Comparison of ENCODE assay signal across 22 cellular contexts in genomic region chr17:64687959-64688358, GRCh38. TPM values are rescaled to one million over a fixed set of nuclear protein-coding genes. Genes with fewer than 3 reads are reported as not detected.
DNase-seq lines count a peak whose midpoint lies in the region; ATAC-seq, FAIRE-seq and TF ChIP-seq lines count a peak whose summit lies in the region.
"Had no signal": no experiment of that assay in that cellular context is flagged by ENCODE, and none has a peak within 500 bp of the region (broad histone marks: within the 10 kb centered on the region; RNA-seq: fewer than 3 reads in every experiment).

No MANE protein-coding gene starts in this region.

- peak overlapping the region; percentile 65 for H3K27ac ChIP-seq in fibroblast of lung (ENCODE audit: insufficient read depth, low read length)
- no peak overlapping the region for H3K27ac ChIP-seq in HepG2 (ENCODE audit: extremely low read length, insufficient read depth, low read length)
- H3K27ac ChIP-seq: left lung, sigmoid colon, SK-N-MC, testis had no signal

- FAIRE-seq in RCC 7860 (lab: Jason Lieb, UNC), result no peak
- no peak for FAIRE-seq in HepG2 (lab: Jason Lieb, UNC)

- H3K4me3 Mint-ChIP-seq in stimulated activated effector memory CD8-positive, alpha-beta T cell treated with anti-CD3 and anti-CD28 coated beads, Interleukin-12 subunit alpha, Interleukin-12 subunit beta, amount 100 ng/mL, for 72 hours, result no peak overlapping the region
- H3K4me3 Mint-ChIP-seq: natural killer cell treated with Interleukin-12 subunit alpha and Interleukin-12 subunit beta and Interleukin-15 and Interleukin-18, amount 100 ng/mL, for 72 hours; T-helper 2 cell treated with Interferon-gamma antibody and Interleukin-4, amounts not matched to agents 5 μg/mL and 100 μg/mL, for 36 hours; WTC11 had no signal

- CTCF ChIA-PET in HepG2 (lab: Yijun Ruan, JAX; ENCODE audit: low intra/inter-chr PET ratio, low total read pairs), result no interaction called here

- H3K9ac ChIP-seq in fibroblast of lung (ENCODE audit: insufficient read depth, low read length) (no peak overlapping the region), HepG2 (ENCODE audit: insufficient read depth, low read depth, low read length) (no peak overlapping the region)

- intact Hi-C loops in HepG2 (cut with micrococcal nuclease; ENCODE audit: unreplicated experiment), result no loop called here

- WGBS in HepG2 (ENCODE audit: low lambda C conversion rate), result 51% methylated on average over 5 of the region's 5 CpGs

- POLR2A ChIA-PET in HepG2 (lab: Yijun Ruan, JAX), result interaction anchor here (1.2 kb wide), 1 partner anchor 26 kb away, joined by 3 read pairs; the partner anchor contains the start of gene SMURF2

- no peak overlapping the region for H2AFZ ChIP-seq in fibroblast of lung (ENCODE audit: low read length)
- no peak overlapping the region for H2AFZ ChIP-seq in HepG2 (ENCODE audit: low read length)

- no peaks in the 10 kb centered on the region for H3K36me3 Mint-ChIP-seq in stimulated activated effector memory CD8-positive, alpha-beta T cell treated with anti-CD3 and anti-CD28 coated beads, Interleukin-12 subunit alpha, Interleukin-12 subunit beta, amount 100 ng/mL, for 72 hours
- H3K36me3 Mint-ChIP-seq: natural killer cell treated with Interleukin-12 subunit alpha and Interleukin-12 subunit beta and Interleukin-15 and Interleukin-18, amount 100 ng/mL, for 72 hours; WTC11 had no signal

- H3K4me2 ChIP-seq in fibroblast of lung (ENCODE audit: extremely low read depth, insufficient read depth, low read length) (no peak overlapping the region), HepG2 (ENCODE audit: low read depth, low read length) (no peak overlapping the region)

- no peak for TF ChIP-seq RAD21 in HepG2 (CRISPR knock-in tag; IDR thresholded peaks at IDR 0.05)

- H3K4me1 ChIP-seq in fibroblast of lung (ENCODE audit: control insufficient read depth, extremely low read depth, insufficient read depth, low read length) (peaks cover 8% of the 10 kb centered on the region), HepG2 (ENCODE audit: insufficient read depth, low read length) (peaks cover 31% of the 10 kb centered on the region)
- H3K4me1 ChIP-seq: left lung, sigmoid colon, testis had no signal

- H3K4me3 ChIP-seq in fibroblast of lung (replicated peaks in 1 of 4; ENCODE audit: control extremely low read depth in 1 of 4, insufficient read depth in 1 of 4, low read depth in 3 of 4, low read length in 4 of 4) (no peak overlapping the region), HepG2 (replicated peaks in 1 of 3; ENCODE audit: insufficient read depth in 1 of 3, low read depth in 2 of 3, low read length in 3 of 3) (no peak overlapping the region)
- H3K4me3 ChIP-seq: left lung, sigmoid colon, SK-N-MC, testis had no signal

- TF ChIP-seq POLR2A in HepG2 (IDR thresholded peaks at IDR 0.05; ENCODE audit: insufficient read depth in 1 of 2, low read depth in 2 of 2, low read length in 2 of 2), result no peak

- no peak for ATAC-seq in stimulated activated effector memory CD8-positive, alpha-beta T cell treated with anti-CD3 and anti-CD28 coated beads, Interleukin-12 subunit alpha, Interleukin-12 subunit beta, amount 100 ng/mL, for 72 hours
- ATAC-seq in GM18870 (IDR thresholded peaks at IDR 0.05; ENCODE audit: unreplicated experiment), result no peak
- no peak for ATAC-seq in HG02571 (IDR thresholded peaks at IDR 0.05; ENCODE audit: unreplicated experiment)
- ATAC-seq in HepG2, result no peak
- ATAC-seq: left lung; natural killer cell treated with Interleukin-12 subunit alpha and Interleukin-12 subunit beta and Interleukin-15 and Interleukin-18, amount 100 ng/mL, for 72 hours; WTC11 had no signal

- no peaks in the 10 kb centered on the region for H3K27me3 ChIP-seq in fibroblast of lung (ENCODE audit: control insufficient read depth, insufficient read depth, low read length)
- no peaks in the 10 kb centered on the region; a peak in 1 of 5 replicates for H3K27me3 ChIP-seq in HepG2 (ENCODE audit: control insufficient read depth in 1 of 2, insufficient read depth in 2 of 2, low read length in 2 of 2)
- H3K27me3 ChIP-seq: left lung, sigmoid colon, testis had no signal

- TF ChIP-seq CTCF in fibroblast of lung (conservative IDR thresholded peaks at IDR 0.05 in 1 of 2, IDR thresholded peaks at IDR 0.05 in 1 of 2; ENCODE audit: low read depth in 1 of 2, low read length in 2 of 2), result no peak
- no peak for TF ChIP-seq CTCF in HepG2 (CRISPR knock-in tag; IDR thresholded peaks at IDR 0.05)

- H3K9me3 ChIP-seq in fibroblast of lung (ENCODE audit: control insufficient read depth, insufficient read depth, low read depth, low read length) (no peaks in the 10 kb centered on the region), HepG2 (ENCODE audit: low read length) (no peaks in the 10 kb centered on the region)
- H3K9me3 ChIP-seq: left lung, sigmoid colon, testis had no signal

- H4K20me1 ChIP-seq in fibroblast of lung (ENCODE audit: control insufficient read depth, extremely low read depth, insufficient read depth, low read length), result no peaks in the 10 kb centered on the region
- no peaks in the 10 kb centered on the region for H4K20me1 ChIP-seq in HepG2 (ENCODE audit: insufficient read depth, low read length)

- H3K27ac Mint-ChIP-seq in stimulated activated effector memory CD8-positive, alpha-beta T cell treated with anti-CD3 and anti-CD28 coated beads, Interleukin-12 subunit alpha, Interleukin-12 subunit beta, amount 100 ng/mL, for 72 hours, result peak overlapping the region; percentile 21
- H3K27ac Mint-ChIP-seq: natural killer cell treated with Interleukin-12 subunit alpha and Interleukin-12 subunit beta and Interleukin-15 and Interleukin-18, amount 100 ng/mL, for 72 hours; T-helper 2 cell treated with Interferon-gamma antibody and Interleukin-4, amounts not matched to agents 5 μg/mL and 100 μg/mL, for 36 hours; WTC11 had no signal

- in situ Hi-C loops in HepG2 (cut with HindIII; ENCODE audit: extremely low pct_ligation_motif_present, low pct_unique_long_range_greater_than_20kb), result no loop called here

- H3K4me1 Mint-ChIP-seq in stimulated activated effector memory CD8-positive, alpha-beta T cell treated with anti-CD3 and anti-CD28 coated beads, Interleukin-12 subunit alpha, Interleukin-12 subunit beta, amount 100 ng/mL, for 72 hours, result no peaks in the 10 kb centered on the region

- H3K79me2 ChIP-seq in fibroblast of lung (ENCODE audit: control insufficient read depth, insufficient read depth, low read length) (no peaks in the 10 kb centered on the region), HepG2 (ENCODE audit: insufficient read depth, low read length) (no peaks in the 10 kb centered on the region)

- DNase-seq in ELR (ENCODE audit: low read depth) (peak; percentile 96), RCC 7860 (ENCODE audit: low spot score) (peak; percentile 30), fibroblast of lung (ENCODE audit: low read depth in 2 of 2) (peak; percentile 41 to 86), HepG2 (ENCODE audit: low spot score) (no peak)
- no peak for DNase-seq in stimulated activated effector memory CD8-positive, alpha-beta T cell treated with anti-CD3 and anti-CD28 coated beads, Interleukin-12 subunit alpha, Interleukin-12 subunit beta, amount 100 ng/mL, for 72 hours (ENCODE audit: low spot score in 2 of 2)
- DNase-seq: activated CD4-positive, alpha-beta T cell treated with anti-CD3 and anti-CD28 coated beads, Interleukin-2, amount 50 U/mL, for 48 hours; activated gamma-delta T cell treated with Interleukin-2 at 50 U/mL for 16 hours; DMS79 treated with DMSO at 0.1 percent for 48 hours; glutamatergic neuron; KG1; left lung; midbrain; NCI-H1930; NCI-H446; sigmoid colon; testis had no signal

- H3K36me3 ChIP-seq in fibroblast of lung (ENCODE audit: control insufficient read depth, insufficient read depth, low read length) (no peaks in the 10 kb centered on the region), HepG2 (replicated peaks in 1 of 2; ENCODE audit: control insufficient read depth in 1 of 2, insufficient read depth in 2 of 2, low read length in 2 of 2) (no peaks in the 10 kb centered on the region)
- H3K36me3 ChIP-seq: left lung, sigmoid colon had no signal

- no peak for TF ChIP-seq EP300 in HepG2 (IDR thresholded peaks at IDR 0.05; ENCODE audit: low read depth in 2 of 2, low read length in 2 of 2)
- TF ChIP-seq EP300 in HepG2 (CRISPR knock-in tag; IDR thresholded peaks at IDR 0.05; ENCODE audit: borderline replicate concordance), result no peak

- BruUV-seq in HepG2 (replicated peaks; lab: Mats Ljungman, UMichigan), result no TSS peak

- H3K9me3 Mint-ChIP-seq in stimulated activated effector memory CD8-positive, alpha-beta T cell treated with anti-CD3 and anti-CD28 coated beads, Interleukin-12 subunit alpha, Interleukin-12 subunit beta, amount 100 ng/mL, for 72 hours, result no peaks in the 10 kb centered on the region
- H3K9me3 Mint-ChIP-seq: natural killer cell treated with Interleukin-12 subunit alpha and Interleukin-12 subunit beta and Interleukin-15 and Interleukin-18, amount 100 ng/mL, for 72 hours; T-helper 2 cell treated with Interferon-gamma antibody and Interleukin-4, amounts not matched to agents 5 μg/mL and 100 μg/mL, for 36 hours; WTC11 had no signal

RNA-seq across cellular contexts. Expression of gene SMURF2, which starts 25.9 kb away (rescaled TPM):
- total RNA-seq in fibroblast of lung, result 71.7 and 108 TPM in 2 replicates
- polyA plus RNA-seq in fibroblast of lung, result 96.3 and 103 TPM in 2 replicates
- 75.4 and 85.6 TPM in 2 replicates for polyA plus RNA-seq in fibroblast of lung (2012)
- polyA minus RNA-seq in fibroblast of lung (ENCODE audit: low replicate concordance), result 28.3 and 42.8 TPM in 2 replicates
- 24.3 and 29.3 TPM in 2 replicates for total RNA-seq in HepG2 (2016; rRNA removed; fragmentation: Illumina TruSeq; extraction: Trizol)
- total RNA-seq in HepG2 (2016; cell fraction: cytosol; rRNA removed; fragmentation: Illumina TruSeq; extraction: Trizol; ENCODE audit: low read depth), result 9.8 and 12.5 TPM in 2 replicates
- total RNA-seq in HepG2 (2016; cell fraction: insoluble cytoplasmic fraction; rRNA removed; fragmentation: Illumina TruSeq; extraction: Trizol), result 23.1 and 28.2 TPM in 2 replicates
- total RNA-seq in HepG2 (2016; cell fraction: membrane; rRNA removed; fragmentation: Illumina TruSeq; extraction: Trizol), result 16.9 and 17.9 TPM in 2 replicates
- 23.0 and 24.2 TPM in 2 replicates for total RNA-seq in HepG2 (2016; cell fraction: nucleus; rRNA removed; fragmentation: Illumina TruSeq; extraction: Trizol)
- 12.9 and 14.9 TPM in 2 replicates for polyA plus RNA-seq in HepG2 (2011; rRNA removed)
- 6.7 and 10.4 TPM in 2 replicates for polyA plus RNA-seq in HepG2 (2011; cell fraction: cytosol; rRNA removed)
- polyA plus RNA-seq in HepG2 (2011; cell fraction: nucleus; rRNA removed), result 10.2 and 12.2 TPM in 2 replicates
- polyA plus RNA-seq in HepG2 (2012), result 13.3 and 15.9 TPM in 2 replicates
- polyA plus RNA-seq in HepG2 (2016; cell fraction: cytosol; fragmentation: Illumina TruSeq; extraction: Trizol; ENCODE audit: low read depth), result 1.3 and 1.5 TPM in 2 replicates
- polyA plus RNA-seq in HepG2 (2016; cell fraction: insoluble cytoplasmic fraction; fragmentation: Illumina TruSeq; extraction: Trizol; ENCODE audit: low read depth), result 20.3 and 21.2 TPM in 2 replicates
- 5.1 and 5.8 TPM in 2 replicates for polyA plus RNA-seq in HepG2 (2016; cell fraction: membrane; fragmentation: Illumina TruSeq; extraction: Trizol; ENCODE audit: low read depth)
- polyA plus RNA-seq in HepG2 (2016; cell fraction: nucleus; fragmentation: Illumina TruSeq; extraction: Trizol; ENCODE audit: insufficient read depth, low read depth), result 24.6 and 25.3 TPM in 2 replicates
- 16.0 and 18.1 TPM in 2 replicates for polyA minus RNA-seq in HepG2 (2011; rRNA and poly(A)+ RNA removed; ENCODE audit: low replicate concordance)
- 14.9 and 18.5 TPM in 2 replicates for polyA minus RNA-seq in HepG2 (2011; cell fraction: cytosol; rRNA and poly(A)+ RNA removed)
- 28.2 and 34.3 TPM in 2 replicates for polyA minus RNA-seq in HepG2 (2011; cell fraction: nucleus; rRNA and poly(A)+ RNA removed)

Comparison
In these comparisons a context has a peak if more than half of its experiments do, and no peak if none do; other contexts are left out.
1. DNase-seq: peak in ELR (single experiment), RCC 7860 (single experiment) and fibroblast of lung (2 of 2); none in stimulated activated effector memory CD8-positive, alpha-beta T cell treated with anti-CD3 and anti-CD28 coated beads, Interleukin-12 subunit alpha, Interleukin-12 subunit beta, amount 100 ng/mL, for 72 hours (0 of 2) and HepG2 (single experiment).